In the genomic region with DNA sequence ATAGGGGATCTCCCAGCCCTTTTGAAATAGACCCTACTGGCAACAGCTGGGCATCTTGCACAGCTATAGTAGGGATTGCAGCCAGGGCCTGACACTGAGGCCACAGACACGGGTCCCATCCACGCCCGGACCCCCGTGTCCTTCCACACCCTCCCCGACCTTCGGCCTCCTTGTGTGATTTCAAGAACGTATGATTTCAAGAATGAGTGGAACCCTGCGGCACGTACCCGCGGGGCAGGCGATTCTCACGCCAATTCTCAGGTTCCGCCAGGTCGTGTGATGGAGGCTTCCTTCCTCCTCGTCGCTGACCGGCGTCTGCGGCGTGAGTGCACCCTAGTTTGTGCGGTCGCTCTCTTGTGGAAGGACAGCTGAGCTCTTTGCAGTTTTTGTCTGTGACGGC, we compare ENCODE assay signal across 22 cellular contexts. TPM values are rescaled to one million over a fixed set of nuclear protein-coding genes. Genes with fewer than 3 reads are reported as not detected.
DNase-seq lines count a peak whose midpoint lies in the region; ATAC-seq and TF ChIP-seq lines count a peak whose summit lies in the region.
"Had no signal": no experiment of that assay in that cellular context is flagged by ENCODE, and none has a peak within 500 bp of the region (broad histone marks: within the 10 kb centered on the region; RNA-seq: fewer than 3 reads in every experiment).

No MANE protein-coding gene starts in this region.

- H4K8ac ChIP-seq in neuronal stem cell (ENCODE audit: low read depth, low read length): no peak overlapping the region

- no peak overlapping the region for H4K91ac ChIP-seq in neuronal stem cell (ENCODE audit: low read depth, low read length, poor library complexity)

- H3K27me3 ChIP-seq in neuronal stem cell (ENCODE audit: control insufficient read depth in 3 of 3, insufficient read depth in 3 of 3, low read depth in 1 of 3, low read length in 3 of 3): no peaks in the 10 kb centered on the region
- H3K27me3 ChIP-seq in suprapubic skin: no peaks in the 10 kb centered on the region
- H3K27me3 ChIP-seq in transverse colon: no peaks in the 10 kb centered on the region
- H3K27me3 ChIP-seq: BE2C had no signal

- H3K79me1 ChIP-seq in neuronal stem cell (ENCODE audit: low read depth, low read length): peaks cover 2% of the 10 kb centered on the region

- H3K9ac ChIP-seq in neuronal stem cell (ENCODE audit: low read depth, low read length, poor library complexity): no peak overlapping the region
- H3K9ac ChIP-seq: GM23248 had no signal

- H3K18ac ChIP-seq in neuronal stem cell (ENCODE audit: low read length): peak overlapping the region; percentile 64

- no peak overlapping the region for H2BK12ac ChIP-seq in neuronal stem cell (ENCODE audit: low read length)

- H3K36me3 ChIP-seq in neuronal stem cell (replicated peaks in 1 of 2; ENCODE audit: control insufficient read depth in 2 of 2, insufficient read depth in 2 of 2, low read length in 2 of 2): no peaks in the 10 kb centered on the region
- no peaks in the 10 kb centered on the region for H3K36me3 ChIP-seq in suprapubic skin
- H3K36me3 ChIP-seq in transverse colon: no peaks in the 10 kb centered on the region
- H3K36me3 ChIP-seq: BE2C had no signal

- intact Hi-C loops in left cardiac atrium (cut with DNase I): no loop called here
- intact Hi-C loops in Right ventricle myocardium superior (cut with DNase I): no loop called here
- intact Hi-C loops in Calu3 (cut with micrococcal nuclease; ENCODE audit: unreplicated experiment): no loop called here
- intact Hi-C loops in transverse colon (cut with DNase I; ENCODE audit: low total_unique reads): no loop called here

- H3K27ac ChIP-seq in neuronal stem cell (replicated peaks; ENCODE audit: low read length): no peak overlapping the region
- no peak overlapping the region for H3K27ac ChIP-seq in suprapubic skin
- no peak overlapping the region for H3K27ac ChIP-seq in transverse colon
- H3K27ac ChIP-seq: A549, GM23248 had no signal

- H3K9me3 ChIP-seq in neuronal stem cell (replicated peaks in 1 of 2; ENCODE audit: control insufficient read depth in 2 of 2, insufficient read depth in 1 of 2, low read depth in 1 of 2, low read length in 2 of 2) (peaks cover 7 to 31% of the 10 kb centered on the region in 2 donors), suprapubic skin (no peaks in the 10 kb centered on the region), transverse colon (no peaks in the 10 kb centered on the region)
- H3K9me3 ChIP-seq: BE2C had no signal

- WGBS in neuronal stem cell (ENCODE audit: extremely low coverage in 2 of 2, insufficient read length in 2 of 2, insufficient replicate concordance in 1 of 2), 2 donors: no CpG with 5 or more reads among the region's 24 CpGs
- WGBS in suprapubic skin: 99% methylated on average over 24 of the region's 24 CpGs
- 97% methylated on average over 24 of the region's 24 CpGs; no CpG with 5 or more reads in 1 of the 2 donors for WGBS in transverse colon (ENCODE audit: low coverage in 1 of 2), 2 donors

- H2AK5ac ChIP-seq in neuronal stem cell (ENCODE audit: low read depth, low read length): no peak overlapping the region

- no TSS peak for BruUV-seq in Calu3 (replicated peaks; lab: Mats Ljungman, UMichigan)

- peak overlapping the region; percentile 31 for H3K23ac ChIP-seq in neuronal stem cell (ENCODE audit: low read depth, low read length, poor library complexity)

- ATAC-seq in left cardiac atrium: no peak
- ATAC-seq in Right ventricle myocardium superior (ENCODE audit: poor library complexity): no peak
- no peak for ATAC-seq in stimulated activated effector memory CD8-positive, alpha-beta T cell treated with anti-CD3 and anti-CD28 coated beads, Interleukin-12 subunit alpha, Interleukin-12 subunit beta, amount 100 ng/mL, for 72 hours
- no peak for ATAC-seq in GM19328 (IDR thresholded peaks at IDR 0.05; ENCODE audit: unreplicated experiment)
- ATAC-seq: A549 had no signal

- CTCF ChIA-PET in Calu3 (lab: Charles Lee): no interaction called here

- no peak overlapping the region for H3K4me3 Mint-ChIP-seq in Calu3 (ENCODE audit: low read depth, unreplicated experiment)
- no peak overlapping the region for H3K4me3 Mint-ChIP-seq in stimulated activated effector memory CD8-positive, alpha-beta T cell treated with anti-CD3 and anti-CD28 coated beads, Interleukin-12 subunit alpha, Interleukin-12 subunit beta, amount 100 ng/mL, for 72 hours
- H3K4me3 Mint-ChIP-seq: CD4-positive, alpha-beta memory T cell had no signal

- H3K4me1 ChIP-seq in neuronal stem cell (ENCODE audit: control insufficient read depth in 2 of 2, insufficient read depth in 1 of 2, low read depth in 1 of 2, low read length in 2 of 2): no peaks in the 10 kb centered on the region
- no peaks in the 10 kb centered on the region for H3K4me1 ChIP-seq in suprapubic skin
- H3K4me1 ChIP-seq in transverse colon: no peaks in the 10 kb centered on the region
- H3K4me1 ChIP-seq: A549, BE2C had no signal

- H2AFZ ChIP-seq in neuronal stem cell (ENCODE audit: low read length): no peak overlapping the region
- H2AFZ ChIP-seq: GM23248 had no signal

- in situ Hi-C loops in transverse colon (cut with MboI; ENCODE audit: low pct_ligation_motif_present in 1 of 4, low pct_unique_long_range_greater_than_20kb in 1 of 4, low sequenced_read_pairs in 3 of 4): no loop called here

- H3K27ac Mint-ChIP-seq in Calu3 (ENCODE audit: unreplicated experiment): peak overlapping the region; percentile 42
- peak overlapping the region; percentile 34 for H3K27ac Mint-ChIP-seq in stimulated activated effector memory CD8-positive, alpha-beta T cell treated with anti-CD3 and anti-CD28 coated beads, Interleukin-12 subunit alpha, Interleukin-12 subunit beta, amount 100 ng/mL, for 72 hours
- H3K27ac Mint-ChIP-seq: CD4-positive, alpha-beta memory T cell had no signal

- H3K14ac ChIP-seq in neuronal stem cell (ENCODE audit: low read length): no peak overlapping the region

- peak overlapping the region in 1 of 2 donors; percentile 58 for H3K4me3 ChIP-seq in neuronal stem cell (ENCODE audit: low read length in 2 of 2)
- no peak overlapping the region for H3K4me3 ChIP-seq in suprapubic skin
- H3K4me3 ChIP-seq in transverse colon: no peak overlapping the region
- H3K4me3 ChIP-seq: A549, GM23248 had no signal

- no peaks in the 10 kb centered on the region for H3K4me1 Mint-ChIP-seq in Calu3 (ENCODE audit: low read depth, unreplicated experiment)
- H3K4me1 Mint-ChIP-seq in stimulated activated effector memory CD8-positive, alpha-beta T cell treated with anti-CD3 and anti-CD28 coated beads, Interleukin-12 subunit alpha, Interleukin-12 subunit beta, amount 100 ng/mL, for 72 hours: no peaks in the 10 kb centered on the region

- peaks cover 30% of the 10 kb centered on the region for H3K36me3 Mint-ChIP-seq in Calu3 (ENCODE audit: insufficient read depth, unreplicated experiment)
- peaks cover 6% of the 10 kb centered on the region for H3K36me3 Mint-ChIP-seq in stimulated activated effector memory CD8-positive, alpha-beta T cell treated with anti-CD3 and anti-CD28 coated beads, Interleukin-12 subunit alpha, Interleukin-12 subunit beta, amount 100 ng/mL, for 72 hours

- DNase-seq in left cardiac atrium: peak; percentile 3
- no peak for DNase-seq in Right ventricle myocardium superior
- no peak for DNase-seq in Calu3
- DNase-seq in neuronal stem cell (ENCODE audit: low spot score): no peak
- no peak for DNase-seq in stimulated activated effector memory CD8-positive, alpha-beta T cell treated with anti-CD3 and anti-CD28 coated beads, Interleukin-12 subunit alpha, Interleukin-12 subunit beta, amount 100 ng/mL, for 72 hours (ENCODE audit: low spot score in 2 of 2)
- DNase-seq in suprapubic skin (ENCODE audit: low spot score in 2 of 2): no peak
- no peak for DNase-seq in transverse colon
- DNase-seq: 8988T; ACHN; AML-193; BE2C; C1 segment of cervical spinal cord; CD4-positive, alpha-beta memory T cell; COR-L47; DMS153; DND-41; GM23248; H7; HCEC 1CT had no signal

- no peak overlapping the region for H3K4me2 ChIP-seq in neuronal stem cell (ENCODE audit: insufficient read depth, low read length, poor library complexity, severe bottlenecking)
- H3K4me2 ChIP-seq: A549 had no signal

- H3K9me3 Mint-ChIP-seq in Calu3 (ENCODE audit: low read depth, unreplicated experiment): peaks cover 7% of the 10 kb centered on the region
- peaks cover 2% of the 10 kb centered on the region for H3K9me3 Mint-ChIP-seq in stimulated activated effector memory CD8-positive, alpha-beta T cell treated with anti-CD3 and anti-CD28 coated beads, Interleukin-12 subunit alpha, Interleukin-12 subunit beta, amount 100 ng/mL, for 72 hours

- H2BK120ac ChIP-seq in neuronal stem cell (ENCODE audit: low read depth, low read length): no peak overlapping the region

- no peak overlapping the region for H3K4ac ChIP-seq in neuronal stem cell (ENCODE audit: low read length)

- H3K27me3 Mint-ChIP-seq in Calu3 (ENCODE audit: unreplicated experiment): no peaks in the 10 kb centered on the region
- H3K27me3 Mint-ChIP-seq: CD4-positive, alpha-beta memory T cell had no signal

- no peak for TF ChIP-seq EP300 in suprapubic skin (IDR thresholded peaks at IDR 0.05)
- no peak for TF ChIP-seq EP300 in transverse colon (IDR thresholded peaks at IDR 0.05; ENCODE audit: low read depth)

- no peak for TF ChIP-seq CTCF in Calu3 (IDR thresholded peaks at IDR 0.05; ENCODE audit: unreplicated experiment)
- no peak for TF ChIP-seq CTCF in suprapubic skin (IDR thresholded peaks at IDR 0.05)
- no peak for TF ChIP-seq CTCF in transverse colon (IDR thresholded peaks at IDR 0.05)

- no peak overlapping the region for H2BK15ac ChIP-seq in neuronal stem cell (ENCODE audit: low read length)

- no peak overlapping the region for H2BK5ac ChIP-seq in neuronal stem cell (ENCODE audit: low read length)

- TF ChIP-seq POLR2A in suprapubic skin (IDR thresholded peaks at IDR 0.05) (no peak), transverse colon (IDR thresholded peaks at IDR 0.05) (no peak)

RNA-seq across cellular contexts. Expression of a gene that starts 56.3 kb away (rescaled TPM):
- not detected for total RNA-seq in left cardiac atrium
- not detected for total RNA-seq in Right ventricle myocardium superior
- total RNA-seq in Calu3 (2022): not detected in 2 replicates
- polyA plus RNA-seq in neuronal stem cell (2013, experiment 1 of 2): 0.52 TPM
- polyA plus RNA-seq in neuronal stem cell (2013, experiment 2 of 2): 0.51 TPM
- not detected for total RNA-seq in suprapubic skin
- total RNA-seq in transverse colon: under 1 TPM in 1 of 4 donors, not detected in 3; 0.48 TPM
- total RNA-seq: CD4-positive, alpha-beta memory T cell; GM23248; H1; H7 had no signal
- polyA plus RNA-seq: CD4-positive, alpha-beta memory T cell; GM23248; H1 had no signal
